In genomic region chr16:22007159-22007508, GRCh38 we compare ENCODE assay signal across 9 cellular contexts. TPM values are rescaled to one million over a fixed set of nuclear protein-coding genes. Genes with fewer than 3 reads are reported as not detected.
DNase-seq lines count a peak whose midpoint lies in the region; ATAC-seq, FAIRE-seq and TF ChIP-seq lines count a peak whose summit lies in the region.
"Had no signal": no experiment of that assay in that cellular context is flagged by ENCODE, and none has a peak within 500 bp of the region (broad histone marks: within the 10 kb centered on the region; RNA-seq: fewer than 3 reads in every experiment).

No MANE protein-coding gene starts in this region.

- H2AFZ ChIP-seq in OCI-LY1 (ENCODE audit: low read length): no peak overlapping the region; the same call in 1 of the 2 replicates

- BruUV-seq in Calu3 (replicated peaks; lab: Mats Ljungman, UMichigan): no TSS peak

- H3K27me3 Mint-ChIP-seq in Calu3 (ENCODE audit: unreplicated experiment) (no peaks in the 10 kb centered on the region), endothelial cell (ENCODE audit: unreplicated experiment) (peaks cover 2% of the 10 kb centered on the region)

- H3K9me3 Mint-ChIP-seq in Calu3 (ENCODE audit: low read depth, unreplicated experiment) (no peaks in the 10 kb centered on the region), endothelial cell (ENCODE audit: unreplicated experiment) (no peaks in the 10 kb centered on the region)

- TF ChIP-seq CTCF in Calu3 (IDR thresholded peaks at IDR 0.05; ENCODE audit: unreplicated experiment) (no peak), OCI-LY1 (IDR thresholded peaks at IDR 0.05; ENCODE audit: low read length) (no peak), endothelial cell (IDR thresholded peaks at IDR 0.05; ENCODE audit: unreplicated experiment) (no peak), ovary (IDR thresholded peaks at IDR 0.05) (no peak)

- H3K36me3 Mint-ChIP-seq in Calu3 (ENCODE audit: insufficient read depth, unreplicated experiment) (peaks cover 23% of the 10 kb centered on the region), endothelial cell (ENCODE audit: low read depth, unreplicated experiment) (no peaks in the 10 kb centered on the region)

- intact Hi-C loops in Calu3 (cut with micrococcal nuclease; ENCODE audit: unreplicated experiment) (no loop called here), ovary (cut with DNase I) (loop anchor here (5.0 to 10.0 kb wide), 4 partner anchors 68 to 298 kb away; partner anchors contain the start of gene POLR3E (in 3 of the 4)), posterior vena cava (cut with DNase I) (loop anchor here in 1 of 2 donors (10.0 kb wide), 2 partner anchors 68 to 178 kb away; no protein-coding TSS in a partner anchor)

- no peaks in the 10 kb centered on the region for H4K20me1 ChIP-seq in OCI-LY1 (ENCODE audit: insufficient read depth, low read length)

- CTCF ChIA-PET in Calu3 (lab: Charles Lee): interaction anchor here (1.1 to 2.6 kb wide), 6 partner anchors 11 to 182 kb away, joined by 3 to 33 read pairs (median 9); no protein-coding TSS in a partner anchor

- H3K79me2 ChIP-seq in OCI-LY1 (ENCODE audit: insufficient read depth, low read length): 0 out of 2 replicates have a peak, but pooled peaks cover 5% of the 10 kb centered on the region

- H3K27me3 ChIP-seq in OCI-LY1 (ENCODE audit: insufficient read depth, low read length): no peaks in the 10 kb centered on the region
- H3K27me3 ChIP-seq in ovary: no peaks in the 10 kb centered on the region

- no peaks in the 10 kb centered on the region for H3K9me3 ChIP-seq in OCI-LY1 (ENCODE audit: low read length)
- no peaks in the 10 kb centered on the region for H3K9me3 ChIP-seq in ovary

- H3K4me1 ChIP-seq in OCI-LY1 (ENCODE audit: insufficient read depth, low read length, severe bottlenecking) (peaks cover 19% of the 10 kb centered on the region), ovary (ENCODE audit: insufficient read depth) (peaks cover 7% of the 10 kb centered on the region)

- H3K9me2 ChIP-seq in OCI-LY1 (ENCODE audit: low read depth, low read length): no peaks in the 10 kb centered on the region

- peak overlapping the region; percentile 80 for H3K4me3 Mint-ChIP-seq in Calu3 (ENCODE audit: low read depth, unreplicated experiment)
- peak overlapping the region; percentile 91 for H3K4me3 Mint-ChIP-seq in endothelial cell (ENCODE audit: unreplicated experiment)

- H3K4me2 ChIP-seq in OCI-LY1 (ENCODE audit: low read length): peak overlapping the region; percentile 78

- TF ChIP-seq POLR2A in ovary (IDR thresholded peaks at IDR 0.05): no peak
- no peak for TF ChIP-seq POLR2A in GM12892 (IDR thresholded peaks at IDR 0.05; ENCODE audit: low read depth, low read length)

- DNase-seq in Calu3 (no peak), endothelial cell (ENCODE audit: low spot score) (no peak), ovary (no peak), GM12892 (ENCODE audit: insufficient read length) (no peak), posterior vena cava (ENCODE audit: low spot score) (no peak)

- no peak for FAIRE-seq in GM12892 (lab: Jason Lieb, UNC)
- FAIRE-seq: endometrium had no signal

- H3K9ac ChIP-seq in OCI-LY1 (ENCODE audit: low read length): peak overlapping the region; percentile 79

- no peak for TF ChIP-seq EP300 in ovary (IDR thresholded peaks at IDR 0.05)

- H3F3A ChIP-seq in OCI-LY1 (ENCODE audit: insufficient read depth, low read length): no peaks in the 10 kb centered on the region

- ATAC-seq in GM21723 (IDR thresholded peaks at IDR 0.05; ENCODE audit: unreplicated experiment) (no peak), GM19324 (IDR thresholded peaks at IDR 0.05; ENCODE audit: low FRiP score, unreplicated experiment) (no peak)

- WGBS in ovary, 3 donors: 4 to 9% (median 5%) methylated on average over 8 of the region's 8 CpGs

- no peaks in the 10 kb centered on the region for H3K36me3 ChIP-seq in OCI-LY1 (ENCODE audit: insufficient read depth, low read length)
- no peaks in the 10 kb centered on the region for H3K36me3 ChIP-seq in ovary

- H3K27ac Mint-ChIP-seq in Calu3 (ENCODE audit: unreplicated experiment) (peak overlapping the region; percentile 1), endothelial cell (ENCODE audit: unreplicated experiment) (no peak overlapping the region)

- no peak overlapping the region for H3K27ac ChIP-seq in OCI-LY1 (ENCODE audit: low read depth, low read length, poor library complexity, severe bottlenecking)
- no peak overlapping the region for H3K27ac ChIP-seq in ovary

- H3K4me1 Mint-ChIP-seq in Calu3 (ENCODE audit: low read depth, unreplicated experiment): peaks cover 32% of the 10 kb centered on the region
- H3K4me1 Mint-ChIP-seq in endothelial cell (ENCODE audit: unreplicated experiment): peaks cover 12% of the 10 kb centered on the region

- H3K4me3 ChIP-seq in OCI-LY1 (ENCODE audit: low read depth, low read length, poor library complexity, severe bottlenecking) (peak overlapping the region; percentile 78), ovary (peak overlapping the region; percentile 57)

RNA-seq across cellular contexts. Expression of gene MOSMO, which starts 0.8 kb away (rescaled TPM):
- 24.0 and 30.1 TPM in 2 replicates for total RNA-seq in Calu3 (2022)
- total RNA-seq in endothelial cell (ENCODE audit: unreplicated experiment): 15.1 TPM
- 10 to 100 TPM; 14.3 to 33.3 (median 20.7) TPM for total RNA-seq in ovary
- polyA plus RNA-seq in ovary: 10 to 100 TPM; 11.6 to 15.5 TPM
- 5.9 TPM for polyA plus RNA-seq in GM12892 (2012; ENCODE audit: missing spikeins)
- total RNA-seq in posterior vena cava: 10 to 100 TPM; 13.3 to 16.1 TPM

RNA-seq across cellular contexts. Expression of gene PDZD9, which starts 6.2 kb away (rescaled TPM):
- total RNA-seq in Calu3 (2022) (not detected in 2 replicates), endothelial cell (ENCODE audit: unreplicated experiment) (not detected), ovary (not detected), posterior vena cava (not detected)
- polyA plus RNA-seq in ovary: not detected
- polyA plus RNA-seq in GM12892 (2012; ENCODE audit: missing spikeins): 0.68 TPM

RNA-seq across cellular contexts. Expression of gene UQCRC2, which starts 54.0 kb away (rescaled TPM):
- 328 and 343 TPM in 2 replicates for total RNA-seq in Calu3 (2022)
- 194 TPM for total RNA-seq in endothelial cell (ENCODE audit: unreplicated experiment)
- 100 to 1,000 TPM; 101 to 226 (median 164) TPM for total RNA-seq in ovary
- 100 to 1,000 TPM; 131 to 325 TPM for polyA plus RNA-seq in ovary
- polyA plus RNA-seq in GM12892 (2012; ENCODE audit: missing spikeins): 413 TPM
- total RNA-seq in posterior vena cava: 100 to 1,000 TPM; 147 to 168 TPM
